In the genomic region with DNA sequence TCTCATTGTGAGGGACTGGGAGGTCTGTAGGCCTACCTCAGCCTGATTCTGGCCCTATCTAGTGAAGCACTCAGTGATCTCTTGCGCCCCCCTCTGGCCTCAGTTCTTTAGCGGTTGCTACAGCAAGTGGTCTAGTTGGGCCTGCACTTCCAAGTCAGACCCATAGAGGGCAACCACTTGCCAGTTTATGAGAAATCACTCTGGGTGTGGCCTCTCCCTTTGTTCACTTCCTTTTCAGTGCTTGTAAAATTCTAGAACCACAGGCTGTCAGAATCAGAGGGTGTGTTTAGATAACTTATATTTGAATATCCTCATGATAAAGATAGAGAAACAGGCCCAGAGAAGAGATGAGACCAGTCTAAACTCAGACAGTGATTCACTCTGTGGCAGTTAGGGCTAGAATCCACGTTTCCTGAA, we compare ENCODE assay signal across 8 cellular contexts.
A peak's percentile ranks its signal among the peaks of the same experiment; 100 is the strongest.
DNase-seq lines count a peak whose midpoint lies in the region; ATAC-seq, FAIRE-seq and TF ChIP-seq lines count a peak whose summit lies in the region.

No MANE protein-coding gene starts in this region.

- no peaks in the 10 kb centered on the region for H3F3A ChIP-seq in PC-3 (ENCODE audit: low read length, unreplicated experiment)

- peak overlapping the region; percentile 36 for H2AFZ ChIP-seq in PC-3 (ENCODE audit: low read length)

- no peak for TF ChIP-seq EP300 in esophagus muscularis mucosa (IDR thresholded peaks at IDR 0.05)

- H3K27me3 Mint-ChIP-seq in IgD-negative memory B cell = peaks cover 4% of the 10 kb centered on the region
- H3K27me3 Mint-ChIP-seq in activated T-cell treated with anti-CD3 and anti-CD28 coated beads, Interleukin-2, amount 50 U/mL, for 24 hours = peaks cover 21% of the 10 kb centered on the region
- no peaks in the 10 kb centered on the region for H3K27me3 Mint-ChIP-seq in naive thymus-derived CD4-positive, alpha-beta T cell

- H3K27me3 ChIP-seq in PC-3 (ENCODE audit: low read length) (no peaks in the 10 kb centered on the region), esophagus muscularis mucosa (no peaks in the 10 kb centered on the region)
- no peaks in the 10 kb centered on the region for H3K27me3 ChIP-seq in naive thymus-derived CD4-positive, alpha-beta T cell (ENCODE audit: control insufficient read depth in 2 of 2, insufficient read depth in 2 of 2, low read length in 2 of 2)

- peak; percentile 80 for ATAC-seq in GM21526 (IDR thresholded peaks at IDR 0.05; ENCODE audit: low FRiP score, unreplicated experiment)
- ATAC-seq in PC-3 = peak; percentile 89
- peak; percentile 97 for ATAC-seq in naive thymus-derived CD4-positive, alpha-beta T cell
- peak; percentile 91 for ATAC-seq in stimulated activated effector memory CD8-positive, alpha-beta T cell treated with anti-CD3 and anti-CD28 coated beads, Interleukin-12 subunit alpha, Interleukin-12 subunit beta, amount 100 ng/mL, for 72 hours

- H3K9me2 ChIP-seq in PC-3 (replicated peaks; ENCODE audit: low read length) = no peaks in the 10 kb centered on the region

- no peaks in the 10 kb centered on the region for H4K20me1 ChIP-seq in PC-3 (ENCODE audit: low read length)

- H3K27ac ChIP-seq in PC-3 (ENCODE audit: low read length) (peak overlapping the region; percentile 77), esophagus muscularis mucosa (replicated peaks in 1 of 4) (peak overlapping the region; percentile 72 to 78 (median 76))
- H3K27ac ChIP-seq in naive thymus-derived CD4-positive, alpha-beta T cell (ENCODE audit: low read depth, low read length) = peak overlapping the region; percentile 74

- no TSS peak for BruUV-seq in PC-3 (replicated peaks; lab: Mats Ljungman, UMichigan)

- H3K36me3 ChIP-seq in PC-3 (ENCODE audit: low read depth, low read length) = no peaks in the 10 kb centered on the region
- no peaks in the 10 kb centered on the region for H3K36me3 ChIP-seq in esophagus muscularis mucosa
- H3K36me3 ChIP-seq in naive thymus-derived CD4-positive, alpha-beta T cell (ENCODE audit: control insufficient read depth in 2 of 3, insufficient read depth in 3 of 3, low read length in 3 of 3) = no peaks in the 10 kb centered on the region

- H3K27ac Mint-ChIP-seq in IgD-negative memory B cell = peak overlapping the region; percentile 69 to 97 (median 94)
- peak overlapping the region; percentile 97 for H3K27ac Mint-ChIP-seq in activated T-cell treated with anti-CD3 and anti-CD28 coated beads, Interleukin-2, amount 50 U/mL, for 24 hours
- H3K27ac Mint-ChIP-seq in naive thymus-derived CD4-positive, alpha-beta T cell = peak overlapping the region; percentile 89 to 100 (median 96)
- H3K27ac Mint-ChIP-seq in stimulated activated effector memory CD8-positive, alpha-beta T cell treated with anti-CD3 and anti-CD28 coated beads, Interleukin-12 subunit alpha, Interleukin-12 subunit beta, amount 100 ng/mL, for 72 hours = peak overlapping the region; percentile 94

- DNase-seq in D721Med (ENCODE audit: insufficient read length, low spot score) (no peak), PC-3 (peak; percentile 97), esophagus muscularis mucosa (ENCODE audit: extremely low spot score) (peak; percentile 97)
- peak; percentile 94 for DNase-seq in activated T-cell treated with anti-CD3 and anti-CD28 coated beads, Interleukin-2, amount 50 U/mL, for 24 hours
- peak; percentile 67 to 94 (median 87) for DNase-seq in naive thymus-derived CD4-positive, alpha-beta T cell
- peak; percentile 83 to 94 for DNase-seq in stimulated activated effector memory CD8-positive, alpha-beta T cell treated with anti-CD3 and anti-CD28 coated beads, Interleukin-12 subunit alpha, Interleukin-12 subunit beta, amount 100 ng/mL, for 72 hours (ENCODE audit: low spot score in 2 of 2)

- H3K4me2 ChIP-seq in PC-3 (ENCODE audit: low read length) = peak overlapping the region; percentile 63

- no peak overlapping the region for H3K4me3 ChIP-seq in PC-3 (ENCODE audit: low read length)
- H3K4me3 ChIP-seq in esophagus muscularis mucosa = no peak overlapping the region
- peak overlapping the region; percentile 41 for H3K4me3 ChIP-seq in naive thymus-derived CD4-positive, alpha-beta T cell (ENCODE audit: low read length)

- H3K4me1 ChIP-seq in PC-3 (ENCODE audit: insufficient read depth, low read length) (peaks cover 12% of the 10 kb centered on the region), esophagus muscularis mucosa (peaks cover 15 to 21% (median 16%) of the 10 kb centered on the region in 4 donors)
- peaks cover 38 to 41% of the 10 kb centered on the region in 2 donors for H3K4me1 ChIP-seq in naive thymus-derived CD4-positive, alpha-beta T cell (ENCODE audit: control insufficient read depth in 2 of 2, insufficient read depth in 2 of 2, low read length in 2 of 2)

- no peak for FAIRE-seq in D721Med (lab: Jason Lieb, UNC)

- H3K36me3 Mint-ChIP-seq in IgD-negative memory B cell = no peaks in the 10 kb centered on the region
- H3K36me3 Mint-ChIP-seq in activated T-cell treated with anti-CD3 and anti-CD28 coated beads, Interleukin-2, amount 50 U/mL, for 24 hours (ENCODE audit: low read depth) = no peaks in the 10 kb centered on the region
- peaks cover 0 to 2% (median 0%) of the 10 kb centered on the region in 5 donors for H3K36me3 Mint-ChIP-seq in naive thymus-derived CD4-positive, alpha-beta T cell
- no peaks in the 10 kb centered on the region for H3K36me3 Mint-ChIP-seq in stimulated activated effector memory CD8-positive, alpha-beta T cell treated with anti-CD3 and anti-CD28 coated beads, Interleukin-12 subunit alpha, Interleukin-12 subunit beta, amount 100 ng/mL, for 72 hours

- TF ChIP-seq CTCF in D721Med (IDR thresholded peaks at IDR 0.05; ENCODE audit: insufficient read depth, missing control alignments) = peak; percentile 68
- TF ChIP-seq CTCF in PC-3 (conservative IDR thresholded peaks at IDR 0.05; ENCODE audit: low read depth, low read length) = peak; percentile 98
- peak; percentile 96 to 97 (median 97) for TF ChIP-seq CTCF in esophagus muscularis mucosa (IDR thresholded peaks at IDR 0.05)

- peaks cover 30 to 39% (median 31%) of the 10 kb centered on the region in 3 donors for H3K4me1 Mint-ChIP-seq in IgD-negative memory B cell
- peaks cover 58% of the 10 kb centered on the region for H3K4me1 Mint-ChIP-seq in activated T-cell treated with anti-CD3 and anti-CD28 coated beads, Interleukin-2, amount 50 U/mL, for 24 hours (ENCODE audit: low read depth)
- H3K4me1 Mint-ChIP-seq in naive thymus-derived CD4-positive, alpha-beta T cell = peaks cover 27 to 59% (median 50%) of the 10 kb centered on the region in 7 donors
- peaks cover 43% of the 10 kb centered on the region for H3K4me1 Mint-ChIP-seq in stimulated activated effector memory CD8-positive, alpha-beta T cell treated with anti-CD3 and anti-CD28 coated beads, Interleukin-12 subunit alpha, Interleukin-12 subunit beta, amount 100 ng/mL, for 72 hours

- peak overlapping the region; percentile 37 to 68 (median 59) for H3K4me3 Mint-ChIP-seq in IgD-negative memory B cell
- H3K4me3 Mint-ChIP-seq in activated T-cell treated with anti-CD3 and anti-CD28 coated beads, Interleukin-2, amount 50 U/mL, for 24 hours = peak overlapping the region; percentile 68
- H3K4me3 Mint-ChIP-seq in naive thymus-derived CD4-positive, alpha-beta T cell = peak overlapping the region in 9 of 10 donors; percentile 58 to 79 (median 76)
- peak overlapping the region; percentile 74 for H3K4me3 Mint-ChIP-seq in stimulated activated effector memory CD8-positive, alpha-beta T cell treated with anti-CD3 and anti-CD28 coated beads, Interleukin-12 subunit alpha, Interleukin-12 subunit beta, amount 100 ng/mL, for 72 hours

- H3K9me3 ChIP-seq in PC-3 (ENCODE audit: low read length) = no peaks in the 10 kb centered on the region
- H3K9me3 ChIP-seq in esophagus muscularis mucosa = no peaks in the 10 kb centered on the region
- no peaks in the 10 kb centered on the region for H3K9me3 ChIP-seq in naive thymus-derived CD4-positive, alpha-beta T cell (ENCODE audit: control insufficient read depth in 2 of 3, low read length in 3 of 3)

- 6% methylated on average over 3 of the region's 3 CpGs for WGBS in esophagus muscularis mucosa

- no peaks in the 10 kb centered on the region for H3K79me2 ChIP-seq in PC-3 (ENCODE audit: low read length)

- POLR2A ChIA-PET in PC-3 (lab: Charles Lee; ENCODE audit: unreplicated experiment) = interaction anchor here (0.7 kb wide), 1 partner anchor 110 kb away, joined by 12 read pairs; no protein-coding TSS in a partner anchor
- POLR2A ChIA-PET in naive thymus-derived CD4-positive, alpha-beta T cell (lab: Charles Lee) = interaction anchor here (1.8 kb wide), 1 partner anchor 62 kb away, joined by 7 read pairs; no protein-coding TSS in a partner anchor

- no peaks in the 10 kb centered on the region for H3K9me3 Mint-ChIP-seq in IgD-negative memory B cell
- H3K9me3 Mint-ChIP-seq in activated T-cell treated with anti-CD3 and anti-CD28 coated beads, Interleukin-2, amount 50 U/mL, for 24 hours = no peaks in the 10 kb centered on the region
- no peaks in the 10 kb centered on the region for H3K9me3 Mint-ChIP-seq in naive thymus-derived CD4-positive, alpha-beta T cell
- no peaks in the 10 kb centered on the region for H3K9me3 Mint-ChIP-seq in stimulated activated effector memory CD8-positive, alpha-beta T cell treated with anti-CD3 and anti-CD28 coated beads, Interleukin-12 subunit alpha, Interleukin-12 subunit beta, amount 100 ng/mL, for 72 hours

- CTCF ChIA-PET in PC-3 (lab: Charles Lee) = no interaction called here
- CTCF ChIA-PET in naive thymus-derived CD4-positive, alpha-beta T cell (lab: Charles Lee) = interaction anchor here (1.0 to 1.5 kb wide), 2 partner anchors 101 to 391 kb away, joined by 4 read pairs; no protein-coding TSS in a partner anchor

- intact Hi-C loops in PC-3 (cut with micrococcal nuclease) = loop anchor here (1.0 to 5.0 kb wide), 4 partner anchors 47 to 391 kb away; no protein-coding TSS in a partner anchor
- intact Hi-C loops in esophagus muscularis mucosa (cut with DNase I) = loop anchor here (2.0 to 5.0 kb wide), 3 partner anchors 49 to 112 kb away; no protein-coding TSS in a partner anchor
- intact Hi-C loops in naive thymus-derived CD4-positive, alpha-beta T cell (cut with micrococcal nuclease) = loop anchor here (1.0 to 5.0 kb wide), 15 partner anchors 61 to 517 kb away; a partner anchor contains a TSS

- peak overlapping the region; percentile 43; the same call in 1 of the 2 replicates for H3K9ac ChIP-seq in PC-3 (ENCODE audit: low read length)

- TF ChIP-seq POLR2A in esophagus muscularis mucosa (IDR thresholded peaks at IDR 0.05; ENCODE audit: low read depth) = no peak
